Comparison of ENCODE assay signal across 1 cellular context in genomic region chr5:50465015-50465414, GRCh38. TPM values are rescaled to one million over a fixed set of nuclear protein-coding genes. Genes with fewer than 3 reads are reported as not detected.
"Had no signal": no experiment of that assay in that cellular context is flagged by ENCODE, and none has a peak within 500 bp of the region (broad histone marks: within the 10 kb centered on the region; RNA-seq: fewer than 3 reads in every experiment).

No MANE protein-coding gene starts in this region.

RNA-seq across cellular contexts. Expression of gene EMB, which starts 23.9 kb away (rescaled TPM):
- total RNA-seq: pulmonary artery endothelial cell had no signal
